Comparison of ENCODE assay signal across 2 cellular contexts in the genomic region with DNA sequence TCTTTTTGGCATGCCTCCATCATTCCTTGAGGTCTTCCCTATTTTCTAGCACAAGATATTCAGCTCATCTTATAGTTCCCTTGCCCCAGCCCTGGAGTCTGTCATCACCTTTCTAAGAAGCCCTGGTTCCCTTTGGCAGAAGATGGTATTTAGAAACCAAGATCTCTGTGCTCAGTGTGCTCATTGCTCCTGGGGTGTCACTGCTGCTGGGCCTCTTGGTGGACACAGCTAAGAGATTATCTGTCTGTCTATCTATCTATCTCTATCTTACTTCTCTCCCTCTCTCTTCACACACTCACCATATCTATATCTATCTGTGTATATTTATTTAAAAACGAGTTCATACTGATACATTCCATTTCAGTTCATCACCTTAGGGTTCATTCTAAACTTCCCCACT.
A peak's percentile ranks its signal among the peaks of the same experiment; 100 is the strongest.
TF ChIP-seq lines count a peak whose summit lies in the region.

No MANE protein-coding gene starts in this region.

TF ChIP-seq in HepG2, 621 proteins besides CTCF, POLR2A, EP300 and RAD21 (continued from another document):
- TF ChIP-seq ZNF605 (CRISPR knock-in tag; IDR thresholded peaks at IDR 0.05) (peak; percentile 100), GATAD1 (CRISPR knock-in tag; IDR thresholded peaks at IDR 0.05) (no peak), FOXK2 (IDR thresholded peaks at IDR 0.05) (no peak)

TF ChIP-seq in HEK293, 187 proteins besides CTCF, POLR2A, EP300 and RAD21 (continued from another document):
- TF ChIP-seq ZNF626 (tag by site-specific recombination; IDR thresholded peaks at IDR 0.05) = no peak
- TF ChIP-seq ZFP41 (tag by site-specific recombination; IDR thresholded peaks at IDR 0.05; ENCODE audit: borderline replicate concordance) = no peak
